ENCODE assay signal across 33 cellular contexts in genomic region chr4:153922148-153922547, GRCh38.
"Had no signal": no experiment of that assay in that cellular context is flagged by ENCODE, and none has a peak within 500 bp of the region (broad histone marks: within the 10 kb centered on the region; RNA-seq: fewer than 3 reads in every experiment).

No MANE protein-coding gene starts in this region.

- DNase-seq: activated B cell treated with CpG ODN at 0.5 μM for 24 hours; activated CD4-positive, alpha-beta memory T cell treated with anti-CD3 and anti-CD28 coated beads for 36 hours; activated CD4-positive, alpha-beta T cell treated with anti-CD3 and anti-CD28 coated beads for 4 hours; activated CD4-positive, alpha-beta T cell treated with anti-CD3 and anti-CD28 coated beads, Interleukin-2, amount 10 ng/mL, durations not matched to agents 24 days and 14 days; activated CD4-positive, alpha-beta T cell treated with anti-CD3 and anti-CD28 coated beads, Interleukin-2, amount 50 U/mL, for 1 hour; activated CD4-positive, alpha-beta T cell treated with anti-CD3 and anti-CD28 coated beads, Interleukin-2, amount 50 U/mL, for 4 hours; activated CD4-positive, CD25-positive, alpha-beta regulatory T cell treated with anti-CD3 and anti-CD28 coated beads, Interleukin-2, amount 50 U/mL, for 72 hours; activated CD8-positive, alpha-beta memory T cell treated with anti-CD3 and anti-CD28 coated beads, Interleukin-2, amount 50 U/mL, for 4 hours; activated CD8-positive, alpha-beta T cell treated with anti-CD3 and anti-CD28 coated beads for 36 hours; activated effector memory CD4-positive, alpha-beta T cell treated with anti-CD3 and anti-CD28 coated beads, Interleukin-2, amount 50 U/mL, for 16 hours; activated gamma-delta T cell treated with Interleukin-2 at 50 U/mL for 16 hours; activated naive CD4-positive, alpha-beta T cell; activated naive CD4-positive, alpha-beta T cell treated with anti-CD3 and anti-CD28 coated beads for 36 hours; activated naive CD8-positive, alpha-beta T cell treated with anti-CD3 and anti-CD28 coated beads, Interleukin-2, amount 10 ng/mL, durations not matched to agents 7 days and 5 days; activated T-cell treated with anti-CD3 and anti-CD28 coated beads for 4 hours; activated T-cell treated with anti-CD3 and anti-CD28 coated beads, Interleukin-2, amount 50 U/mL, for 1 hour; activated T-cell treated with anti-CD3 and anti-CD28 coated beads, Interleukin-2, amount 50 U/mL, for 4 hours; activated T-cell treated with anti-CD3 and anti-CD28 coated beads, Interleukin-2, amount 50 U/mL, for 72 hours; adrenal gland; amniotic stem cell; aorta; body of pancreas; brain microvascular endothelial cell; central memory CD4-positive, alpha-beta T cell; T-helper 1 cell; T-helper 2 cell; T-helper 9 cell had no signal

- H3K27me3 ChIP-seq: adrenal gland, body of pancreas, brain microvascular endothelial cell, breast epithelium had no signal

- H3K36me3 Mint-ChIP-seq: activated CD4-positive, alpha-beta memory T cell treated with anti-CD3 and anti-CD28 coated beads for 36 hours; activated naive CD4-positive, alpha-beta T cell treated with anti-CD3 and anti-CD28 coated beads, Interleukin-2, amount 50 U/mL, for 24 hours; activated naive CD8-positive, alpha-beta T cell treated with anti-CD3 and anti-CD28 coated beads, Interleukin-2, amount 10 ng/mL, durations not matched to agents 7 days and 5 days had no signal

- H3K36me3 ChIP-seq: adrenal gland, brain microvascular endothelial cell, breast epithelium had no signal

- ATAC-seq: activated CD8-positive, alpha-beta T cell treated with anti-CD3 and anti-CD28 coated beads for 36 hours; activated T-cell treated with anti-CD3 and anti-CD28 coated beads, Interleukin-2, amount 50 U/mL, for 4 hours; activated T-cell treated with anti-CD3 and anti-CD28 coated beads, Interleukin-2, amount 50 U/mL, for 72 hours; activated T-helper 17 cell treated with anti-CD3 and anti-CD28 coated beads, Interleukin-2, amount 50 U/mL, for 72 hours; body of pancreas had no signal

- H3K27ac Mint-ChIP-seq: activated B cell treated with CpG ODN at 0.5 μM for 24 hours; activated CD4-positive, alpha-beta memory T cell treated with anti-CD3 and anti-CD28 coated beads for 36 hours; activated CD4-positive, alpha-beta T cell treated with anti-CD3 and anti-CD28 coated beads, Interleukin-2, amount 10 ng/mL, durations not matched to agents 24 days and 14 days; activated CD8-positive, alpha-beta T cell treated with anti-CD3 and anti-CD28 coated beads for 36 hours; activated naive CD4-positive, alpha-beta T cell treated with anti-CD3 and anti-CD28 coated beads for 36 hours; activated naive CD4-positive, alpha-beta T cell treated with anti-CD3 and anti-CD28 coated beads, Interleukin-2, amount 50 U/mL, for 24 hours; activated naive CD8-positive, alpha-beta T cell treated with anti-CD3 and anti-CD28 coated beads, Interleukin-2, amount 10 ng/mL, durations not matched to agents 7 days and 5 days; activated T-cell treated with anti-CD3 and anti-CD28 coated beads, Interleukin-2, amount 50 U/mL, for 72 hours; activated T-helper 1 cell treated with anti-CD3 and anti-CD28 coated beads, Interleukin-12 subunit alpha, Interleukin-12 subunit beta, Interleukin-2, Interleukin-4 antibody, amounts not matched to agents 30 ng/mL and 10 ng/mL and 1 ng/mL, durations not matched to agents 14 hours and 24 hours and 36 hours; activated T-helper 17 cell treated with anti-CD3 and anti-CD28 coated beads, Interleukin-2, amount 50 U/mL, for 72 hours; T-helper 1 cell treated with Interleukin-12 subunit alpha and Interleukin-12 subunit beta and Interleukin-4 antibody, amounts not matched to agents 30 μg/mL and 1 μg/mL, for 36 hours; T-helper 2 cell treated with Interferon-gamma antibody and Interleukin-4, amounts not matched to agents 5 μg/mL and 100 μg/mL, for 36 hours had no signal

- H3K4me3 ChIP-seq: adrenal gland, body of pancreas, breast epithelium had no signal

- H3K9me3 ChIP-seq: adrenal gland, body of pancreas, breast epithelium had no signal

- H3K4me1 ChIP-seq: adrenal gland, body of pancreas, breast epithelium had no signal

- H3K4me1 Mint-ChIP-seq: activated B cell treated with CpG ODN at 0.5 μM for 24 hours; activated CD4-positive, alpha-beta T cell treated with anti-CD3 and anti-CD28 coated beads, Interleukin-2, amount 10 ng/mL, durations not matched to agents 24 days and 14 days; activated naive CD8-positive, alpha-beta T cell treated with anti-CD3 and anti-CD28 coated beads, Interleukin-2, amount 10 ng/mL, durations not matched to agents 7 days and 5 days; activated T-helper 17 cell treated with anti-CD3 and anti-CD28 coated beads, Interleukin-2, amount 50 U/mL, for 72 hours had no signal

- H3K9me3 Mint-ChIP-seq: activated B cell treated with CpG ODN at 0.5 μM for 24 hours; activated CD4-positive, alpha-beta memory T cell treated with anti-CD3 and anti-CD28 coated beads for 36 hours; activated CD4-positive, alpha-beta T cell treated with anti-CD3 and anti-CD28 coated beads, Interleukin-2, amount 10 ng/mL, durations not matched to agents 24 days and 14 days; activated CD8-positive, alpha-beta T cell treated with anti-CD3 and anti-CD28 coated beads for 36 hours; activated naive CD4-positive, alpha-beta T cell treated with anti-CD3 and anti-CD28 coated beads for 36 hours; activated naive CD4-positive, alpha-beta T cell treated with anti-CD3 and anti-CD28 coated beads, Interleukin-2, amount 50 U/mL, for 24 hours; activated naive CD8-positive, alpha-beta T cell treated with anti-CD3 and anti-CD28 coated beads, Interleukin-2, amount 10 ng/mL, durations not matched to agents 7 days and 5 days; activated T-cell treated with anti-CD3 and anti-CD28 coated beads, Interleukin-2, amount 50 U/mL, for 4 hours; activated T-cell treated with anti-CD3 and anti-CD28 coated beads, Interleukin-2, amount 50 U/mL, for 72 hours; activated T-helper 1 cell treated with anti-CD3 and anti-CD28 coated beads, Interleukin-12 subunit alpha, Interleukin-12 subunit beta, Interleukin-2, Interleukin-4 antibody, amounts not matched to agents 30 ng/mL and 10 ng/mL and 1 ng/mL, durations not matched to agents 14 hours and 24 hours and 36 hours; activated T-helper 17 cell treated with anti-CD3 and anti-CD28 coated beads, Interleukin-2, amount 50 U/mL, for 72 hours; T-helper 1 cell treated with Interleukin-12 subunit alpha and Interleukin-12 subunit beta and Interleukin-4 antibody, amounts not matched to agents 30 μg/mL and 1 μg/mL, for 36 hours; T-helper 2 cell treated with Interferon-gamma antibody and Interleukin-4, amounts not matched to agents 5 μg/mL and 100 μg/mL, for 36 hours had no signal

- H3K4me3 Mint-ChIP-seq: activated B cell treated with CpG ODN at 0.5 μM for 24 hours; activated CD4-positive, alpha-beta memory T cell treated with anti-CD3 and anti-CD28 coated beads for 36 hours; activated CD4-positive, alpha-beta T cell treated with anti-CD3 and anti-CD28 coated beads, Interleukin-2, amount 10 ng/mL, durations not matched to agents 24 days and 14 days; activated CD8-positive, alpha-beta T cell treated with anti-CD3 and anti-CD28 coated beads for 36 hours; activated naive CD4-positive, alpha-beta T cell treated with anti-CD3 and anti-CD28 coated beads for 36 hours; activated naive CD4-positive, alpha-beta T cell treated with anti-CD3 and anti-CD28 coated beads, Interleukin-2, amount 50 U/mL, for 24 hours; activated naive CD8-positive, alpha-beta T cell treated with anti-CD3 and anti-CD28 coated beads, Interleukin-2, amount 10 ng/mL, durations not matched to agents 7 days and 5 days; activated T-cell treated with anti-CD3 and anti-CD28 coated beads, Interleukin-2, amount 50 U/mL, for 4 hours; activated T-cell treated with anti-CD3 and anti-CD28 coated beads, Interleukin-2, amount 50 U/mL, for 72 hours; activated T-helper 1 cell treated with anti-CD3 and anti-CD28 coated beads, Interleukin-12 subunit alpha, Interleukin-12 subunit beta, Interleukin-2, Interleukin-4 antibody, amounts not matched to agents 30 ng/mL and 10 ng/mL and 1 ng/mL, durations not matched to agents 14 hours and 24 hours and 36 hours; activated T-helper 17 cell treated with anti-CD3 and anti-CD28 coated beads, Interleukin-2, amount 50 U/mL, for 72 hours; T-helper 1 cell treated with Interleukin-12 subunit alpha and Interleukin-12 subunit beta and Interleukin-4 antibody, amounts not matched to agents 30 μg/mL and 1 μg/mL, for 36 hours; T-helper 2 cell treated with Interferon-gamma antibody and Interleukin-4, amounts not matched to agents 5 μg/mL and 100 μg/mL, for 36 hours had no signal

- H3K27me3 Mint-ChIP-seq: activated CD4-positive, alpha-beta memory T cell treated with anti-CD3 and anti-CD28 coated beads for 36 hours; activated T-helper 17 cell treated with anti-CD3 and anti-CD28 coated beads, Interleukin-2, amount 50 U/mL, for 72 hours had no signal
